1 cellular context compared by ENCODE assay signal in the genomic region with DNA sequence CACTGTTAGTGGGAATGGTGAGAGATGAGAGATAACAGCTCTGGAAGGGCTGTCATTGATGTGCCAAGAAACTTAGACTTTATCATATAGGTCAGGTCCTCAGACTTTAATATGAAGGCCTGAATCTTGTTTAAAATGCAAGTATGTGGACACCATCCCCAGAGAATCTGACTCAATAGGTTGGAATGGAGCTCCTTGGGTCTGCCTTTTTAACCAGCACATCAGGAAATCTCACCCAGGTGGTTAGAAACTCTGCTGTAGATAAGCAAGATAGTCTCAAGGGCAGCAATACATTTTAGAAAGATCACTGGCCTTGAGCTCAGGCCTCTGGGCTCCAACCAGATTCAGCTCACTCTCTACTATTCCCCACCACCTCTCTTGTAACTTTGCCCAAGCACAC.
TF ChIP-seq lines count a peak whose summit lies in the region.

No MANE protein-coding gene starts in this region.

TF ChIP-seq in SK-N-SH, 30 proteins besides CTCF, POLR2A, EP300 and RAD21 (continued from another document):
- TF ChIP-seq, protein P1, sequence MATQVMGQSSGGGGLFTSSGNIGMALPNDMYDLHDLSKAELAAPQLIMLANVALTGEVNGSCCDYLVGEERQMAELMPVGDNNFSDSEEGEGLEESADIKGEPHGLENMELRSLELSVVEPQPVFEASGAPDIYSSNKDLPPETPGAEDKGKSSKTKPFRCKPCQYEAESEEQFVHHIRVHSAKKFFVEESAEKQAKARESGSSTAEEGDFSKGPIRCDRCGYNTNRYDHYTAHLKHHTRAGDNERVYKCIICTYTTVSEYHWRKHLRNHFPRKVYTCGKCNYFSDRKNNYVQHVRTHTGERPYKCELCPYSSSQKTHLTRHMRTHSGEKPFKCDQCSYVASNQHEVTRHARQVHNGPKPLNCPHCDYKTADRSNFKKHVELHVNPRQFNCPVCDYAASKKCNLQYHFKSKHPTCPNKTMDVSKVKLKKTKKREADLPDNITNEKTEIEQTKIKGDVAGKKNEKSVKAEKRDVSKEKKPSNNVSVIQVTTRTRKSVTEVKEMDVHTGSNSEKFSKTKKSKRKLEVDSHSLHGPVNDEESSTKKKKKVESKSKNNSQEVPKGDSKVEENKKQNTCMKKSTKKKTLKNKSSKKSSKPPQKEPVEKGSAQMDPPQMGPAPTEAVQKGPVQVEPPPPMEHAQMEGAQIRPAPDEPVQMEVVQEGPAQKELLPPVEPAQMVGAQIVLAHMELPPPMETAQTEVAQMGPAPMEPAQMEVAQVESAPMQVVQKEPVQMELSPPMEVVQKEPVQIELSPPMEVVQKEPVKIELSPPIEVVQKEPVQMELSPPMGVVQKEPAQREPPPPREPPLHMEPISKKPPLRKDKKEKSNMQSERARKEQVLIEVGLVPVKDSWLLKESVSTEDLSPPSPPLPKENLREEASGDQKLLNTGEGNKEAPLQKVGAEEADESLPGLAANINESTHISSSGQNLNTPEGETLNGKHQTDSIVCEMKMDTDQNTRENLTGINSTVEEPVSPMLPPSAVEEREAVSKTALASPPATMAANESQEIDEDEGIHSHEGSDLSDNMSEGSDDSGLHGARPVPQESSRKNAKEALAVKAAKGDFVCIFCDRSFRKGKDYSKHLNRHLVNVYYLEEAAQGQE (IDR thresholded peaks at IDR 0.05; ENCODE audit: low read depth, low read length), result no peak
- TF ChIP-seq RXRA (IDR thresholded peaks at IDR 0.05; ENCODE audit: borderline replicate concordance, low read depth), result no peak
- peak; percentile 22; the same call in 1 of the 2 replicates for TF ChIP-seq TCF12 (IDR thresholded peaks at IDR 0.05)
- no peak for TF ChIP-seq SMC3 (IDR thresholded peaks at IDR 0.05; ENCODE audit: low read depth, low read length)
